13 cellular contexts compared by ENCODE assay signal in genomic region chr3:121800906-121801305, GRCh38. TPM values are rescaled to one million over a fixed set of nuclear protein-coding genes. Genes with fewer than 3 reads are reported as not detected.
DNase-seq lines count a peak whose midpoint lies in the region; ATAC-seq, FAIRE-seq and TF ChIP-seq lines count a peak whose summit lies in the region.
"Had no signal": no experiment of that assay in that cellular context is flagged by ENCODE, and none has a peak within 500 bp of the region (broad histone marks: within the 10 kb centered on the region; RNA-seq: fewer than 3 reads in every experiment).

No MANE protein-coding gene starts in this region.

- peak; percentile 81 for FAIRE-seq in GM19239 (lab: Jason Lieb, UNC)
- FAIRE-seq: H1, HTR-8/SVneo had no signal

- H3K36me3 Mint-ChIP-seq in stimulated activated naive CD8-positive, alpha-beta T cell treated with anti-CD3 and anti-CD28 coated beads, Interleukin-15, Interleukin-2, amounts not matched to agents 100 ng/mL and 50 ng/mL, for 24 hours (ENCODE audit: low read depth) = peaks cover 75% of the 10 kb centered on the region
- H3K36me3 Mint-ChIP-seq in activated T-helper 2 cell treated with anti-CD3 and anti-CD28 coated beads, Interferon-gamma antibody, Interleukin-2, Interleukin-4, amounts not matched to agents 10 μg/mL and 5 μg/mL and 100 μg/mL, durations not matched to agents 14 hours and 24 hours and 36 hours (ENCODE audit: low read depth) = peaks cover 57% of the 10 kb centered on the region

- H3K4me3 Mint-ChIP-seq in stimulated activated naive CD8-positive, alpha-beta T cell treated with anti-CD3 and anti-CD28 coated beads, Interleukin-15, Interleukin-2, amounts not matched to agents 100 ng/mL and 50 ng/mL, for 24 hours = no peak overlapping the region
- H3K4me3 Mint-ChIP-seq in activated T-helper 2 cell treated with anti-CD3 and anti-CD28 coated beads, Interferon-gamma antibody, Interleukin-2, Interleukin-4, amounts not matched to agents 10 μg/mL and 5 μg/mL and 100 μg/mL, durations not matched to agents 14 hours and 24 hours and 36 hours (ENCODE audit: low read depth) = no peak overlapping the region
- H3K4me3 Mint-ChIP-seq: CD4-positive, alpha-beta T cell had no signal

- H3K4me1 ChIP-seq in transverse colon = peaks cover 0 to 12% (median 5%) of the 10 kb centered on the region in 4 donors

- no peaks in the 10 kb centered on the region for H3K9me3 Mint-ChIP-seq in stimulated activated naive CD8-positive, alpha-beta T cell treated with anti-CD3 and anti-CD28 coated beads, Interleukin-15, Interleukin-2, amounts not matched to agents 100 ng/mL and 50 ng/mL, for 24 hours
- H3K9me3 Mint-ChIP-seq in activated T-helper 2 cell treated with anti-CD3 and anti-CD28 coated beads, Interferon-gamma antibody, Interleukin-2, Interleukin-4, amounts not matched to agents 10 μg/mL and 5 μg/mL and 100 μg/mL, durations not matched to agents 14 hours and 24 hours and 36 hours = no peaks in the 10 kb centered on the region
- H3K9me3 Mint-ChIP-seq: CD4-positive, alpha-beta T cell had no signal

- TF ChIP-seq EP300 in transverse colon (IDR thresholded peaks at IDR 0.05; ENCODE audit: low read depth) = no peak

- in situ Hi-C loops in transverse colon (cut with MboI; ENCODE audit: low pct_ligation_motif_present in 1 of 4, low pct_unique_long_range_greater_than_20kb in 1 of 4, low sequenced_read_pairs in 3 of 4) = no loop called here

- no peak for DNase-seq in stimulated activated naive CD8-positive, alpha-beta T cell treated with anti-CD3 and anti-CD28 coated beads, Interleukin-15, Interleukin-2, amounts not matched to agents 100 U/mL and 50 U/mL, for 24 hours
- DNase-seq in GM19239 (ENCODE audit: insufficient read length, low spot score) = no peak
- DNase-seq in activated T-helper 2 cell treated with anti-CD3 and anti-CD28 coated beads, Interferon-gamma antibody, Interleukin-2, Interleukin-4, amounts not matched to agents 10 μg/mL and 5 μg/mL and 100 μg/mL, durations not matched to agents 14 hours and 24 hours and 36 hours (ENCODE audit: low spot score) = no peak
- DNase-seq in transverse colon = no peak
- DNase-seq in GF-D8 (lab: John Stamatoyannopoulos, UW) = no peak
- DNase-seq: ACHN; CD4-positive, alpha-beta T cell; NCI-H446; NCI-H774 had no signal

- no peak overlapping the region for H3K27ac ChIP-seq in transverse colon

- H3K27ac Mint-ChIP-seq in stimulated activated naive CD8-positive, alpha-beta T cell treated with anti-CD3 and anti-CD28 coated beads, Interleukin-15, Interleukin-2, amounts not matched to agents 100 ng/mL and 50 ng/mL, for 24 hours = peak overlapping the region; percentile 53
- peak overlapping the region; percentile 10 for H3K27ac Mint-ChIP-seq in activated T-helper 2 cell treated with anti-CD3 and anti-CD28 coated beads, Interferon-gamma antibody, Interleukin-2, Interleukin-4, amounts not matched to agents 10 μg/mL and 5 μg/mL and 100 μg/mL, durations not matched to agents 14 hours and 24 hours and 36 hours
- H3K27ac Mint-ChIP-seq: CD4-positive, alpha-beta T cell had no signal

- H3K27me3 Mint-ChIP-seq in stimulated activated naive CD8-positive, alpha-beta T cell treated with anti-CD3 and anti-CD28 coated beads, Interleukin-15, Interleukin-2, amounts not matched to agents 100 ng/mL and 50 ng/mL, for 24 hours = no peaks in the 10 kb centered on the region
- no peaks in the 10 kb centered on the region for H3K27me3 Mint-ChIP-seq in activated T-helper 2 cell treated with anti-CD3 and anti-CD28 coated beads, Interferon-gamma antibody, Interleukin-2, Interleukin-4, amounts not matched to agents 10 μg/mL and 5 μg/mL and 100 μg/mL, durations not matched to agents 14 hours and 24 hours and 36 hours (ENCODE audit: low read depth)
- H3K27me3 Mint-ChIP-seq: CD4-positive, alpha-beta T cell had no signal

- ATAC-seq in stimulated activated naive CD8-positive, alpha-beta T cell treated with anti-CD3 and anti-CD28 coated beads, Interleukin-15, Interleukin-2, amounts not matched to agents 100 U/mL and 50 U/mL, for 24 hours = no peak
- ATAC-seq in GM21619 (IDR thresholded peaks at IDR 0.05; ENCODE audit: unreplicated experiment) = no peak

- TF ChIP-seq CTCF in transverse colon (IDR thresholded peaks at IDR 0.05) = no peak

- intact Hi-C loops in activated T-helper 2 cell treated with anti-CD3 and anti-CD28 coated beads, Interferon-gamma antibody, Interleukin-2, Interleukin-4, amounts not matched to agents 10 μg/mL and 5 μg/mL and 100 μg/mL, durations not matched to agents 14 hours and 24 hours and 36 hours (cut with micrococcal nuclease) = no loop called here
- intact Hi-C loops in transverse colon (cut with DNase I; ENCODE audit: low total_unique reads) = no loop called here

- no peak overlapping the region for H3K4me3 ChIP-seq in transverse colon

- peaks cover 36% of the 10 kb centered on the region for H3K4me1 Mint-ChIP-seq in stimulated activated naive CD8-positive, alpha-beta T cell treated with anti-CD3 and anti-CD28 coated beads, Interleukin-15, Interleukin-2, amounts not matched to agents 100 ng/mL and 50 ng/mL, for 24 hours (ENCODE audit: low read depth)
- peaks cover 16% of the 10 kb centered on the region for H3K4me1 Mint-ChIP-seq in activated T-helper 2 cell treated with anti-CD3 and anti-CD28 coated beads, Interferon-gamma antibody, Interleukin-2, Interleukin-4, amounts not matched to agents 10 μg/mL and 5 μg/mL and 100 μg/mL, durations not matched to agents 14 hours and 24 hours and 36 hours (ENCODE audit: low read depth)

- no peaks in the 10 kb centered on the region for H3K27me3 ChIP-seq in transverse colon

- no peaks in the 10 kb centered on the region for H3K9me3 ChIP-seq in transverse colon

- peaks cover 0 to 9% (median 0%) of the 10 kb centered on the region in 4 donors for H3K36me3 ChIP-seq in transverse colon

- no peak for TF ChIP-seq POLR2A in transverse colon (IDR thresholded peaks at IDR 0.05)

RNA-seq across cellular contexts. Expression of gene IQCB1, which starts 34.0 kb away (rescaled TPM):
- total RNA-seq in activated T-helper 2 cell treated with anti-CD3 and anti-CD28 coated beads, Interferon-gamma antibody, Interleukin-2, Interleukin-4, amounts not matched to agents 10 μg/mL and 5 μg/mL and 100 μg/mL, durations not matched to agents 14 hours and 24 hours and 36 hours = 43.4 and 44.0 TPM in 2 replicates
- 10 to 100 TPM in 3 of 4 donors, 1 to 10 TPM in 1; 4.5 to 52.1 (median 29.1) TPM for total RNA-seq in transverse colon

RNA-seq across cellular contexts. Expression of gene EAF2, which starts 34.1 kb away (rescaled TPM):
- 18.5 and 19.2 TPM in 2 replicates for total RNA-seq in activated T-helper 2 cell treated with anti-CD3 and anti-CD28 coated beads, Interferon-gamma antibody, Interleukin-2, Interleukin-4, amounts not matched to agents 10 μg/mL and 5 μg/mL and 100 μg/mL, durations not matched to agents 14 hours and 24 hours and 36 hours
- 10 to 100 TPM in 1 of 4 donors, 1 to 10 TPM in 3; 2.2 to 26.0 (median 7.4) TPM for total RNA-seq in transverse colon

RNA-seq across cellular contexts. Expression of gene GOLGB1, which starts 51.4 kb away (rescaled TPM):
- 26.4 and 28.2 TPM in 2 replicates for total RNA-seq in activated T-helper 2 cell treated with anti-CD3 and anti-CD28 coated beads, Interferon-gamma antibody, Interleukin-2, Interleukin-4, amounts not matched to agents 10 μg/mL and 5 μg/mL and 100 μg/mL, durations not matched to agents 14 hours and 24 hours and 36 hours
- total RNA-seq in transverse colon = 100 to 1,000 TPM in 1 of 4 donors, 10 to 100 TPM in 3; 71.7 to 101 (median 94.9) TPM
